In genomic region chr3:116916836-116917235, GRCh38 we compare ENCODE assay signal across 28 cellular contexts.
A peak's percentile ranks its signal among the peaks of the same experiment; 100 is the strongest.
DNase-seq lines count a peak whose midpoint lies in the region; ATAC-seq and TF ChIP-seq lines count a peak whose summit lies in the region.
"Had no signal": no experiment of that assay in that cellular context is flagged by ENCODE, and none has a peak within 500 bp of the region (broad histone marks: within the 10 kb centered on the region; RNA-seq: fewer than 3 reads in every experiment).

No MANE protein-coding gene starts in this region.

- peak in 1 of 2 experiments; percentile 61; a peak in 2 of 4 replicates for TF ChIP-seq EP300 in SK-N-SH (IDR thresholded peaks at IDR 0.05; ENCODE audit: borderline replicate concordance in 1 of 2, low read depth in 1 of 2, low read length in 1 of 2)

- DNase-seq in SK-N-SH (no peak), BE2C (peak; percentile 21), AG20443 (ENCODE audit: low spot score) (no peak)
- DNase-seq: 8988T; ACHN; AML-193; C1 segment of cervical spinal cord; Caco-2; Calu3; CD4-positive, alpha-beta memory T cell; CD4-positive, alpha-beta T cell; CD4-positive, CD25-positive, alpha-beta regulatory T cell; CD8-positive, alpha-beta memory T cell; CD8-positive, alpha-beta T cell; COR-L47; DMS 273 treated with DMSO at 0.1 percent for 48 hours; DMS153; DMS53; DMS79; DMS79 treated with DMSO at 0.1 percent for 48 hours; DND-41; EL had no signal

- H3K79me2 ChIP-seq in SK-N-SH (ENCODE audit: insufficient read depth): no peaks in the 10 kb centered on the region

- H3K4me3 ChIP-seq in SK-N-SH (ENCODE audit: low read depth in 2 of 2, low read length in 1 of 2) (no peak overlapping the region), BE2C (ENCODE audit: low read depth, low read length) (no peak overlapping the region)
- H3K4me3 ChIP-seq: A549; BLaER1; BLaER1 treated with 17β-estradiol and CSF1 and Interleukin-3, amounts not matched to agents 10 nM and 100 nM had no signal

- H3K4me2 ChIP-seq in SK-N-SH: no peak overlapping the region
- H3K4me2 ChIP-seq: A549; BLaER1; BLaER1 treated with 17β-estradiol and CSF1 and Interleukin-3, amounts not matched to agents 10 nM and 100 nM had no signal

- H3K9me3 ChIP-seq in SK-N-SH (no peaks in the 10 kb centered on the region), BE2C (no peaks in the 10 kb centered on the region)
- H3K9me3 ChIP-seq: A549; BLaER1; BLaER1 treated with 17β-estradiol and CSF1 and Interleukin-3, amounts not matched to agents 10 nM and 100 nM; Caco-2 had no signal

- no peak overlapping the region for H3K9ac ChIP-seq in SK-N-SH
- H3K9ac ChIP-seq: BLaER1; BLaER1 treated with 17β-estradiol and CSF1 and Interleukin-3, amounts not matched to agents 10 nM and 100 nM had no signal

- H3K36me3 ChIP-seq in SK-N-SH (replicated peaks in 1 of 2; ENCODE audit: control insufficient read depth in 1 of 2, insufficient read depth in 2 of 2, low read length in 1 of 2) (no peaks in the 10 kb centered on the region), BE2C (no peaks in the 10 kb centered on the region)
- H3K36me3 ChIP-seq: BLaER1; BLaER1 treated with 17β-estradiol and CSF1 and Interleukin-3, amounts not matched to agents 10 nM and 100 nM had no signal

- TF ChIP-seq RAD21 in SK-N-SH (IDR thresholded peaks at IDR 0.05; ENCODE audit: low read length): no peak

- H3K9me2 ChIP-seq in SK-N-SH: no peaks in the 10 kb centered on the region

- H4K20me1 ChIP-seq in SK-N-SH (ENCODE audit: insufficient read depth): no peaks in the 10 kb centered on the region
- H4K20me1 ChIP-seq: BLaER1; BLaER1 treated with 17β-estradiol and CSF1 and Interleukin-3, amounts not matched to agents 10 nM and 100 nM had no signal

- POLR2A ChIA-PET in SK-N-SH (lab: Yijun Ruan, JAX): no interaction called here

- ATAC-seq in SK-N-SH treated with all-trans-retinoic acid at 6 μM for 48 hours: no peak
- ATAC-seq: A549; CD8-positive, alpha-beta T cell had no signal

- TF ChIP-seq CTCF in SK-N-SH (IDR thresholded peaks at IDR 0.05) (no peak), BE2C (IDR thresholded peaks at IDR 0.05; ENCODE audit: low read depth, low read length) (no peak)

- H3K27me3 ChIP-seq in SK-N-SH (ENCODE audit: insufficient read depth) (no peaks in the 10 kb centered on the region), BE2C (no peaks in the 10 kb centered on the region)
- H3K27me3 ChIP-seq: BLaER1; BLaER1 treated with 17β-estradiol and CSF1 and Interleukin-3, amounts not matched to agents 10 nM and 100 nM had no signal

- peaks cover 0 to 16% of the 10 kb centered on the region in 2 experiments; a peak in 2 of 4 replicates for H3K4me1 ChIP-seq in SK-N-SH (ENCODE audit: control insufficient read depth in 1 of 2, insufficient read depth in 2 of 2, low read depth in 1 of 2, low read length in 1 of 2)
- H3K4me1 ChIP-seq in BE2C: peaks cover 27% of the 10 kb centered on the region
- H3K4me1 ChIP-seq: A549; BLaER1; BLaER1 treated with 17β-estradiol and CSF1 and Interleukin-3, amounts not matched to agents 10 nM and 100 nM; Caco-2 had no signal

- H2AFZ ChIP-seq in SK-N-SH (ENCODE audit: low read depth): no peak overlapping the region

- no peaks in the 10 kb centered on the region for H3F3A ChIP-seq in SK-N-SH (replicated peaks; ENCODE audit: insufficient read depth)

- peak overlapping the region in 1 of 2 experiments; percentile 98; a peak in 2 of 4 replicates for H3K27ac ChIP-seq in SK-N-SH (ENCODE audit: low read depth in 2 of 2, low read length in 1 of 2)
- H3K27ac ChIP-seq: 22Rv1; A549; BLaER1; BLaER1 treated with 17β-estradiol and CSF1 and Interleukin-3, amounts not matched to agents 10 nM and 100 nM; C4-2B had no signal

- CTCF ChIA-PET in SK-N-SH (lab: Yijun Ruan, JAX): interaction anchor here (1.0 to 1.1 kb wide), 2 partner anchors 102 to 146 kb away, joined by 3 to 4 read pairs; no protein-coding TSS in a partner anchor

TF ChIP-seq in SK-N-SH, 30 proteins besides CTCF, POLR2A, EP300 and RAD21:
- peak; percentile 35; the same call in 1 of the 2 replicates for TF ChIP-seq RCOR1 (IDR thresholded peaks at IDR 0.05; ENCODE audit: low read length)
- no peak for TF ChIP-seq JUND (IDR thresholded peaks at IDR 0.05)
- no peak for TF ChIP-seq RFX5 (IDR thresholded peaks at IDR 0.05; ENCODE audit: low read length)
- peak; percentile 40 for TF ChIP-seq GATA2 (CRISPR knock-in tag; IDR thresholded peaks at IDR 0.05)

TF ChIP-seq in SK-N-SH treated with all-trans-retinoic acid at 6 μM for 48 hours, 23 proteins besides CTCF, POLR2A, EP300 and RAD21:
- TF ChIP-seq ZFP3 (CRISPR knock-in tag; IDR thresholded peaks at IDR 0.05): no peak
- no peak for TF ChIP-seq RARB (CRISPR knock-in tag; IDR thresholded peaks at IDR 0.05)
- TF ChIP-seq, protein P1, sequence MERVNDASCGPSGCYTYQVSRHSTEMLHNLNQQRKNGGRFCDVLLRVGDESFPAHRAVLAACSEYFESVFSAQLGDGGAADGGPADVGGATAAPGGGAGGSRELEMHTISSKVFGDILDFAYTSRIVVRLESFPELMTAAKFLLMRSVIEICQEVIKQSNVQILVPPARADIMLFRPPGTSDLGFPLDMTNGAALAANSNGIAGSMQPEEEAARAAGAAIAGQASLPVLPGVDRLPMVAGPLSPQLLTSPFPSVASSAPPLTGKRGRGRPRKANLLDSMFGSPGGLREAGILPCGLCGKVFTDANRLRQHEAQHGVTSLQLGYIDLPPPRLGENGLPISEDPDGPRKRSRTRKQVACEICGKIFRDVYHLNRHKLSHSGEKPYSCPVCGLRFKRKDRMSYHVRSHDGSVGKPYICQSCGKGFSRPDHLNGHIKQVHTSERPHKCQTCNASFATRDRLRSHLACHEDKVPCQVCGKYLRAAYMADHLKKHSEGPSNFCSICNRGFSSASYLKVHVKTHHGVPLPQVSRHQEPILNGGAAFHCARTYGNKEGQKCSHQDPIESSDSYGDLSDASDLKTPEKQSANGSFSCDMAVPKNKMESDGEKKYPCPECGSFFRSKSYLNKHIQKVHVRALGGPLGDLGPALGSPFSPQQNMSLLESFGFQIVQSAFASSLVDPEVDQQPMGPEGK (CRISPR knock-in tag; IDR thresholded peaks at IDR 0.05; ENCODE audit: borderline replicate concordance): no peak
TF ChIP-seq in SK-N-SH treated with all-trans-retinoic acid at 6 μM for 48 hours: peak in this region for 0.
